ENCODE assay signal across 16 cellular contexts in the genomic region with DNA sequence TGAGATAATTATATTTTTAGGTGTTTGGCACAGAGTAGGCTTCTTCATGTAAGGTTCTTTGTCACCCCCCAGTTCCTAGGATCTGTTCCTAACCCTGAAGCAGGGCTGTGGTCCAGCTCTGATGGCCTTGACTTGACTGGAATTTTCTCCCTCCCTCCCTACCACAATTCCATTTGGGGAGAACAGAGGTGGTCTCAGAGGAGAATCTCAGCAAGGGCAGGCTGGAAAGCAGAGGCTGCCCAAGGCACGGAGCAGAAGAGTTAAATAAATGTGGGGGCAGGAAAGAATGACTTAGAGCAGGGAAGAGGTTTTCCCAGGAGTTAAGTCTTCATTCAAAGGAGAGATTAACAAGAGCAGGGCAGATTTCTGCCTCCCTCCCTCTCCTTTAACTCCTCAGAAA.
DNase-seq lines count a peak whose midpoint lies in the region; ATAC-seq and TF ChIP-seq lines count a peak whose summit lies in the region.
"Had no signal": no experiment of that assay in that cellular context is flagged by ENCODE, and none has a peak within 500 bp of the region (broad histone marks: within the 10 kb centered on the region; RNA-seq: fewer than 3 reads in every experiment).

No MANE protein-coding gene starts in this region.

- peaks cover 44% of the 10 kb centered on the region for H3K27me3 Mint-ChIP-seq in activated T-cell treated with anti-CD3 and anti-CD28 coated beads, Interleukin-2, amount 50 U/mL, for 72 hours (ENCODE audit: low read depth)
- H3K27me3 Mint-ChIP-seq in activated T-helper 2 cell treated with anti-CD3 and anti-CD28 coated beads, Interferon-gamma antibody, Interleukin-2, Interleukin-4, amounts not matched to agents 10 μg/mL and 5 μg/mL and 100 μg/mL, durations not matched to agents 14 hours and 24 hours and 36 hours (ENCODE audit: low read depth), result peaks cover 53% of the 10 kb centered on the region

- WGBS in sigmoid colon, 2 donors, result 58 to 62% methylated on average over 1 of the region's 1 CpG

- no peak overlapping the region for H3K9ac ChIP-seq in BLaER1
- peak overlapping the region; percentile 53 for H3K9ac ChIP-seq in adipocyte (ENCODE audit: low read length)
- H3K9ac ChIP-seq: KMS-11, parathyroid adenoma had no signal

- H3K27me3 ChIP-seq in BLaER1, result peaks cover 39% of the 10 kb centered on the region
- no peaks in the 10 kb centered on the region for H3K27me3 ChIP-seq in adipocyte (replicated peaks; ENCODE audit: control insufficient read depth, insufficient read depth, low read length)
- H3K27me3 ChIP-seq in sigmoid colon, result no peaks in the 10 kb centered on the region

- H3K36me3 ChIP-seq in BLaER1 (no peaks in the 10 kb centered on the region), adipocyte (ENCODE audit: control insufficient read depth, insufficient read depth, low read length, severe bottlenecking) (no peaks in the 10 kb centered on the region), sigmoid colon (no peaks in the 10 kb centered on the region)

- no peaks in the 10 kb centered on the region for H4K20me1 ChIP-seq in BLaER1

- TF ChIP-seq POLR2A in sigmoid colon (IDR thresholded peaks at IDR 0.05), result no peak

- H3K4me2 ChIP-seq in BLaER1, result peak overlapping the region; percentile 46
- H3K4me2 ChIP-seq: KMS-11 had no signal

- intact Hi-C loops in sigmoid colon (cut with DNase I), result no loop called here
- intact Hi-C loops in activated T-helper 2 cell treated with anti-CD3 and anti-CD28 coated beads, Interferon-gamma antibody, Interleukin-2, Interleukin-4, amounts not matched to agents 10 μg/mL and 5 μg/mL and 100 μg/mL, durations not matched to agents 14 hours and 24 hours and 36 hours (cut with micrococcal nuclease), result no loop called here

- no peaks in the 10 kb centered on the region for H3K4me1 Mint-ChIP-seq in activated T-cell treated with anti-CD3 and anti-CD28 coated beads, Interleukin-2, amount 50 U/mL, for 72 hours (ENCODE audit: low read depth)
- no peaks in the 10 kb centered on the region for H3K4me1 Mint-ChIP-seq in activated T-helper 2 cell treated with anti-CD3 and anti-CD28 coated beads, Interferon-gamma antibody, Interleukin-2, Interleukin-4, amounts not matched to agents 10 μg/mL and 5 μg/mL and 100 μg/mL, durations not matched to agents 14 hours and 24 hours and 36 hours (ENCODE audit: low read depth)
- H3K4me1 Mint-ChIP-seq: activated naive CD4-positive, alpha-beta T cell treated with anti-CD3 and anti-CD28 coated beads, Interleukin-2, amount 10 ng/mL, durations not matched to agents 7 days and 5 days had no signal

- peaks cover 0 to 5% of the 10 kb centered on the region in 2 donors for H3K9me3 Mint-ChIP-seq in activated T-cell treated with anti-CD3 and anti-CD28 coated beads, Interleukin-2, amount 50 U/mL, for 72 hours
- no peaks in the 10 kb centered on the region for H3K9me3 Mint-ChIP-seq in activated T-helper 2 cell treated with anti-CD3 and anti-CD28 coated beads, Interferon-gamma antibody, Interleukin-2, Interleukin-4, amounts not matched to agents 10 μg/mL and 5 μg/mL and 100 μg/mL, durations not matched to agents 14 hours and 24 hours and 36 hours
- H3K9me3 Mint-ChIP-seq: activated naive CD4-positive, alpha-beta T cell treated with anti-CD3 and anti-CD28 coated beads, Interleukin-2, amount 10 ng/mL, durations not matched to agents 7 days and 5 days had no signal

- H3K4me3 ChIP-seq in BLaER1 (no peak overlapping the region), adipocyte (ENCODE audit: low read length) (peak overlapping the region; percentile 57), fibroblast of villous mesenchyme (ENCODE audit: low read depth, low read length) (peak overlapping the region; percentile 21), sigmoid colon (peak overlapping the region in 1 of 4 donors; percentile 22)

- no peak for ATAC-seq in activated T-cell treated with anti-CD3 and anti-CD28 coated beads, Interleukin-2, amount 50 U/mL, for 72 hours (replicated peaks in 1 of 2)

- H3K9me3 ChIP-seq in BLaER1 (peaks cover 25% of the 10 kb centered on the region), adipocyte (ENCODE audit: control insufficient read depth, low read length) (no peaks in the 10 kb centered on the region), sigmoid colon (no peaks in the 10 kb centered on the region)

- H3K4me1 ChIP-seq in BLaER1, result peaks cover 15% of the 10 kb centered on the region
- H3K4me1 ChIP-seq in adipocyte (ENCODE audit: control insufficient read depth, insufficient read depth, low read length), result peaks cover 40% of the 10 kb centered on the region
- peaks cover 0 to 47% (median 34%) of the 10 kb centered on the region in 4 donors for H3K4me1 ChIP-seq in sigmoid colon

- DNase-seq in adipocyte (ENCODE audit: low read depth) (no peak), fibroblast of villous mesenchyme (ENCODE audit: low read depth) (no peak), sigmoid colon (no peak), NCI-H2171 treated with DMSO at 0.1 percent for 48 hours (lab: John Stamatoyannopoulos, UW) (no peak)
- no peak for DNase-seq in activated T-cell treated with anti-CD3 and anti-CD28 coated beads, Interleukin-2, amount 50 U/mL, for 72 hours
- no peak for DNase-seq in activated T-helper 2 cell treated with anti-CD3 and anti-CD28 coated beads, Interferon-gamma antibody, Interleukin-2, Interleukin-4, amounts not matched to agents 10 μg/mL and 5 μg/mL and 100 μg/mL, durations not matched to agents 14 hours and 24 hours and 36 hours (ENCODE audit: low spot score)
- no peak for DNase-seq in NK-92 treated with Interleukin-12 subunit alpha and Interleukin-12 subunit beta, amount 100 ng/mL, for 24 hours (lab: John Stamatoyannopoulos, UW)
- DNase-seq: activated CD4-positive, CD25-positive, alpha-beta regulatory T cell treated with anti-CD3 and anti-CD28 coated beads, Interleukin-2, amount 50 U/mL, for 72 hours; activated CD8-positive, alpha-beta memory T cell treated with anti-CD3 and anti-CD28 coated beads, Interleukin-2, amount 50 U/mL, for 4 hours; activated naive CD4-positive, alpha-beta T cell treated with anti-CD3 and anti-CD28 coated beads, Interleukin-2, amount 10 ng/mL, durations not matched to agents 7 days and 5 days; NCI-H1105 treated with DMSO at 0.1 percent for 48 hours; stimulated activated CD4-positive, alpha-beta T cell treated with anti-CD3 and anti-CD28 coated beads, Interleukin-15, amount 100 ng/mL, for 24 hours had no signal

- H3K27ac ChIP-seq in BLaER1 (no peak overlapping the region), sigmoid colon (peak overlapping the region; percentile 4 to 72 (median 66))
- H3K27ac ChIP-seq: KMS-11, parathyroid adenoma had no signal

- no peak overlapping the region for H3K27ac Mint-ChIP-seq in activated T-cell treated with anti-CD3 and anti-CD28 coated beads, Interleukin-2, amount 50 U/mL, for 72 hours
- H3K27ac Mint-ChIP-seq in activated T-helper 2 cell treated with anti-CD3 and anti-CD28 coated beads, Interferon-gamma antibody, Interleukin-2, Interleukin-4, amounts not matched to agents 10 μg/mL and 5 μg/mL and 100 μg/mL, durations not matched to agents 14 hours and 24 hours and 36 hours, result no peak overlapping the region
- H3K27ac Mint-ChIP-seq: activated naive CD4-positive, alpha-beta T cell treated with anti-CD3 and anti-CD28 coated beads, Interleukin-2, amount 10 ng/mL, durations not matched to agents 7 days and 5 days; B cell had no signal

- H3K36me3 Mint-ChIP-seq in activated T-cell treated with anti-CD3 and anti-CD28 coated beads, Interleukin-2, amount 50 U/mL, for 72 hours (ENCODE audit: insufficient read depth in 2 of 2), result no peaks in the 10 kb centered on the region
- no peaks in the 10 kb centered on the region for H3K36me3 Mint-ChIP-seq in activated T-helper 2 cell treated with anti-CD3 and anti-CD28 coated beads, Interferon-gamma antibody, Interleukin-2, Interleukin-4, amounts not matched to agents 10 μg/mL and 5 μg/mL and 100 μg/mL, durations not matched to agents 14 hours and 24 hours and 36 hours (ENCODE audit: low read depth)
- H3K36me3 Mint-ChIP-seq: activated naive CD4-positive, alpha-beta T cell treated with anti-CD3 and anti-CD28 coated beads, Interleukin-2, amount 10 ng/mL, durations not matched to agents 7 days and 5 days had no signal

- no peak overlapping the region for H3K4me3 Mint-ChIP-seq in activated T-cell treated with anti-CD3 and anti-CD28 coated beads, Interleukin-2, amount 50 U/mL, for 72 hours
- no peak overlapping the region for H3K4me3 Mint-ChIP-seq in activated T-helper 2 cell treated with anti-CD3 and anti-CD28 coated beads, Interferon-gamma antibody, Interleukin-2, Interleukin-4, amounts not matched to agents 10 μg/mL and 5 μg/mL and 100 μg/mL, durations not matched to agents 14 hours and 24 hours and 36 hours (ENCODE audit: low read depth)
- H3K4me3 Mint-ChIP-seq: activated naive CD4-positive, alpha-beta T cell treated with anti-CD3 and anti-CD28 coated beads, Interleukin-2, amount 10 ng/mL, durations not matched to agents 7 days and 5 days; B cell had no signal

- TF ChIP-seq EP300 in sigmoid colon (IDR thresholded peaks at IDR 0.05), result no peak

- TF ChIP-seq CTCF in fibroblast of villous mesenchyme (IDR thresholded peaks at IDR 0.05; ENCODE audit: insufficient read depth, low read depth, low read length) (no peak), sigmoid colon (IDR thresholded peaks at IDR 0.05) (no peak)
